In genomic region chr15:74540761-74541493, GRCh38 we compare ENCODE assay signal across 8 cellular contexts. TPM values are rescaled to one million over a fixed set of nuclear protein-coding genes. Genes with fewer than 3 reads are reported as not detected.
DNase-seq lines count a peak whose midpoint lies in the region; ATAC-seq lines count a peak whose summit lies in the region.

ARID3B (plus strand) TSS chr15:74541220; CDS start chr15:74543937, 2,717 bp downstream.

- peak within 1 kb of the TSS; percentile 81 to 90 (median 87) for H3K9ac ChIP-seq in BLaER1 treated with 17β-estradiol and CSF1 and Interleukin-3, amounts not matched to agents 10 nM and 100 nM

- peak; percentile 76 for ATAC-seq in GM19351 (IDR thresholded peaks at IDR 0.05; ENCODE audit: unreplicated experiment)
- peak; percentile 77 for ATAC-seq in HG03520 (IDR thresholded peaks at IDR 0.05; ENCODE audit: unreplicated experiment)
- ATAC-seq in left colon = peak; percentile 95

- peak within 1 kb of the TSS; percentile 54 to 88 (median 84) for H3K27ac ChIP-seq in BLaER1 treated with 17β-estradiol and CSF1 and Interleukin-3, amounts not matched to agents 10 nM and 100 nM
- peak within 1 kb of the TSS; percentile 63 for H3K27ac ChIP-seq in cingulate gyrus (ENCODE audit: low read depth, low read length)

- peaks cover 16 to 33% (median 25%) of the 10 kb centered on the region in 11 experiments for H3K27me3 ChIP-seq in BLaER1 treated with 17β-estradiol and CSF1 and Interleukin-3, amounts not matched to agents 10 nM and 100 nM

- H4K20me1 ChIP-seq in BLaER1 treated with 17β-estradiol and CSF1 and Interleukin-3, amounts not matched to agents 10 nM and 100 nM = peaks cover 27 to 47% (median 42%) of the 10 kb centered on the region in 11 experiments; a peak in 21 of 22 replicates

- H3K36me3 ChIP-seq in BLaER1 treated with 17β-estradiol and CSF1 and Interleukin-3, amounts not matched to agents 10 nM and 100 nM = peaks cover 0 to 15% (median 0%) of the 10 kb centered on the region in 11 experiments; a peak in 2 of 22 replicates

- H3K4me1 ChIP-seq in BLaER1 treated with 17β-estradiol and CSF1 and Interleukin-3, amounts not matched to agents 10 nM and 100 nM = peaks cover 39 to 53% (median 46%) of the 10 kb centered on the region in 10 experiments

- intact Hi-C loops in left colon (cut with DNase I, micrococcal nuclease) = loop anchor here in 1 of 2 donors (10.0 kb wide), 1 partner anchor 74 kb away; the partner anchor contains the start of gene CLK3

- peak within 1 kb of the TSS; percentile 79 to 96 (median 90) for H3K4me3 ChIP-seq in BLaER1 treated with 17β-estradiol and CSF1 and Interleukin-3, amounts not matched to agents 10 nM and 100 nM

- DNase-seq in NCI-H526 treated with DMSO at 0.1 percent for 48 hours (lab: John Stamatoyannopoulos, UW) = peak; percentile 94
- peak; percentile 98 for DNase-seq in activated CD4-positive, alpha-beta T cell treated with anti-CD3 and anti-CD28 coated beads for 48 hours
- DNase-seq in left colon = peak; percentile 98 to 99
- peak; percentile 81 to 97 (median 94) for DNase-seq in stimulated activated CD4-positive, alpha-beta T cell treated with anti-CD3 and anti-CD28 coated beads, Interleukin-1b, Interleukin-23, amount 100 ng/mL, for 24 hours (ENCODE audit: low read depth in 4 of 4, low spot score in 1 of 4)

- H3K9me3 ChIP-seq in BLaER1 treated with 17β-estradiol and CSF1 and Interleukin-3, amounts not matched to agents 10 nM and 100 nM (replicated peaks in 1 of 11) = no peaks in the 10 kb centered on the region

- H3K4me2 ChIP-seq in BLaER1 treated with 17β-estradiol and CSF1 and Interleukin-3, amounts not matched to agents 10 nM and 100 nM = peak within 1 kb of the TSS; percentile 96 to 99 (median 98)

RNA-seq across cellular contexts. Expression of gene ARID3B, which starts in this region (rescaled TPM):
- 10 to 100 TPM; 11.7 to 12.1 TPM for total RNA-seq in left colon

Comparison
In these comparisons a context has a peak if more than half of its experiments do, and no peak if none do; other contexts are left out.
1. Peak in every context shown above with its lines: DNase-seq, ATAC-seq, H3K4me3 ChIP-seq and H3K27ac ChIP-seq.